25 cellular contexts compared by ENCODE assay signal in the genomic region with DNA sequence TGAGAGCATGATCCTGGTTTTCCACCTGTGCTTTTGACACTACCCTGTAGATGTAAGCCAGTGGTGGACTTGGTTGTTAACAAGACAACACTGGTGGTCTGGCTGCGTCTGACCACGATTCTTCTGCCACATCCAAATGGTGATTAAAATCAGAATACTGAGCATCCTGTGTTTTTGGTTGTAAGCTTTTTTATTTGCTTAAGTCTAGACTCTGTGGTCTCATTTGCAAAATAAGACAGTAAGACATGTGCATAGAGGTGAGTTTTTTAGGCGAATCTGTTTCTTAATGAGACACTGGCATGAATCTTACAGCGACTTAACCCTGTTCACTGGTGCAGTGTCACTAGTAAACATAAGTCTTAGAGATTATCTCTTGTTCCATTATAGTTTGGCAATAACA.
"Had no signal": no experiment of that assay in that cellular context is flagged by ENCODE, and none has a peak within 500 bp of the region (broad histone marks: within the 10 kb centered on the region; RNA-seq: fewer than 3 reads in every experiment).

No MANE protein-coding gene starts in this region.

- H3K4me3 ChIP-seq: coronary artery, gastrocnemius medialis, neural progenitor cell, prostate gland, sigmoid colon, suprapubic skin, transverse colon, upper lobe of right lung, uterus had no signal

- H3K27me3 ChIP-seq: gastrocnemius medialis, neural progenitor cell, sigmoid colon, suprapubic skin, transverse colon, upper lobe of right lung, uterus had no signal

- H3K27ac ChIP-seq: coronary artery, gastrocnemius medialis, neural progenitor cell, prostate gland, sigmoid colon, suprapubic skin, transverse colon, upper lobe of right lung, uterus had no signal

- H3K4me1 ChIP-seq: gastrocnemius medialis, neural progenitor cell, prostate gland, transverse colon, uterus had no signal

- H3K9me3 Mint-ChIP-seq: naive thymus-derived CD4-positive, alpha-beta T cell; nephron; neural progenitor cell; stimulated activated memory B cell treated with anti-CD40 and anti-IgM and Interleukin-4, amounts not matched to agents 10 μg/mL and 1 μg/mL and 100 μg/mL, for 72 hours; stimulated activated naive CD8-positive, alpha-beta T cell treated with anti-CD3 and anti-CD28 coated beads, Interleukin-15, Interleukin-2, amounts not matched to agents 100 ng/mL and 50 ng/mL, for 24 hours had no signal

- H3K36me3 Mint-ChIP-seq: naive thymus-derived CD4-positive, alpha-beta T cell; neural progenitor cell; stimulated activated memory B cell treated with anti-CD40 and anti-IgM and Interleukin-4, amounts not matched to agents 10 μg/mL and 1 μg/mL and 100 μg/mL, for 72 hours had no signal

- H3K4me3 Mint-ChIP-seq: naive thymus-derived CD4-positive, alpha-beta T cell; nephron; neural progenitor cell; stimulated activated memory B cell treated with anti-CD40 and anti-IgM and Interleukin-4, amounts not matched to agents 10 μg/mL and 1 μg/mL and 100 μg/mL, for 72 hours; stimulated activated naive CD8-positive, alpha-beta T cell treated with anti-CD3 and anti-CD28 coated beads, Interleukin-15, Interleukin-2, amounts not matched to agents 100 ng/mL and 50 ng/mL, for 24 hours had no signal

- H3K27ac Mint-ChIP-seq: naive thymus-derived CD4-positive, alpha-beta T cell; nephron; neural progenitor cell; stimulated activated memory B cell treated with anti-CD40 and anti-IgM and Interleukin-4, amounts not matched to agents 10 μg/mL and 1 μg/mL and 100 μg/mL, for 72 hours; stimulated activated naive CD8-positive, alpha-beta T cell treated with anti-CD3 and anti-CD28 coated beads, Interleukin-15, Interleukin-2, amounts not matched to agents 100 ng/mL and 50 ng/mL, for 24 hours had no signal

- H3K36me3 ChIP-seq: gastrocnemius medialis, neural progenitor cell, prostate gland, sigmoid colon, suprapubic skin, transverse colon, upper lobe of right lung, uterus had no signal

- H3K9me3 ChIP-seq: gastrocnemius medialis, prostate gland, sigmoid colon, suprapubic skin, transverse colon, upper lobe of right lung, uterus had no signal

- H3K4me1 Mint-ChIP-seq: neural progenitor cell; stimulated activated memory B cell treated with anti-CD40 and anti-IgM and Interleukin-4, amounts not matched to agents 10 μg/mL and 1 μg/mL and 100 μg/mL, for 72 hours had no signal

- DNase-seq: dermis blood vessel endothelial cell; effector memory CD4-positive, alpha-beta T cell; erythroblast; foreskin fibroblast; gastrocnemius medialis; head of caudate nucleus; kidney; mesendoderm; midbrain; naive thymus-derived CD4-positive, alpha-beta T cell; right cardiac atrium; sigmoid colon; stimulated activated CD4-positive, alpha-beta T cell treated with anti-CD3 and anti-CD28 coated beads, Interleukin-2, amount 100 ng/mL, for 24 hours; stimulated activated CD4-positive, alpha-beta T cell treated with anti-CD3 and anti-CD28 coated beads, Interleukin-4, amount 100 ng/mL, for 24 hours; transverse colon; upper lobe of right lung; uterus had no signal

- ATAC-seq: gastrocnemius medialis; left lobe of liver; naive thymus-derived CD4-positive, alpha-beta T cell; right cardiac atrium; stimulated activated memory B cell treated with anti-CD40 and anti-IgM and Interleukin-4, amounts not matched to agents 10 μg/mL and 1 μg/mL and 100 μg/mL, for 72 hours; upper lobe of right lung had no signal
